In genomic region chr1:155309423-155310021, GRCh38 we compare ENCODE assay signal across 1 cellular context.
TF ChIP-seq lines count a peak whose summit lies in the region.

No MANE protein-coding gene starts in this region.

TF ChIP-seq in K562, 482 proteins besides CTCF, POLR2A, EP300 and RAD21:
- TF ChIP-seq TAF1 (IDR thresholded peaks at IDR 0.05; ENCODE audit: control insufficient read depth, extremely low read depth, insufficient read depth, low read length, severe bottlenecking) (peak; percentile 9), SMC3 (conservative IDR thresholded peaks at IDR 0.05; ENCODE audit: insufficient read depth, low read depth, low read length) (0 out of 2 replicates have a peak, but pooled peaks have one; percentile 5), SIN3A (IDR thresholded peaks at IDR 0.05; ENCODE audit: borderline replicate concordance in 2 of 2, control insufficient read depth in 1 of 2, low read depth in 2 of 2, low read length in 2 of 2) (0 out of 4 replicates have a peak, but pooled peaks of 1 of the 2 experiments have one; percentile 6), YY1 (IDR thresholded peaks at IDR 0.05; ENCODE audit: borderline replicate concordance in 1 of 3, control insufficient read depth in 1 of 3, extremely low read depth in 1 of 3, insufficient read depth in 3 of 3, insufficient read length in 1 of 3, insufficient replicate concordance in 2 of 3, low read depth in 1 of 3, low read length in 2 of 3) (peak in 1 of 3 experiments; percentile 79), ZEB2 (IDR thresholded peaks at IDR 0.05) (no peak), HMBOX1 (IDR thresholded peaks at IDR 0.05) (peak; percentile 50; the same call in 1 of the 2 replicates), POLR2G (IDR thresholded peaks at IDR 0.05; ENCODE audit: low read depth, low read length) (peak; percentile 43), ZNF175 (CRISPR knock-in tag; IDR thresholded peaks at IDR 0.05; ENCODE audit: low read depth) (no peak), NFIC (IDR thresholded peaks at IDR 0.05) (peak; percentile 54), SETDB1 (IDR thresholded peaks at IDR 0.05; ENCODE audit: low read length) (no peak), EGR1 (conservative IDR thresholded peaks at IDR 0.05) (peak; percentile 63), ZNF197 (CRISPR knock-in tag; IDR thresholded peaks at IDR 0.05; ENCODE audit: low read depth) (no peak), SAP30 (IDR thresholded peaks at IDR 0.05; ENCODE audit: borderline replicate concordance, insufficient read depth, low read depth, low read length, poor library complexity, severe bottlenecking) (peak; percentile 3), POLR2AphosphoS5 (IDR thresholded peaks at IDR 0.05; ENCODE audit: control insufficient read depth, insufficient read depth, low read depth, low read length) (peak; percentile 38), KLF1 (tag; IDR thresholded peaks at IDR 0.05) (peak; percentile 85), ZNF764 (CRISPR knock-in tag; IDR thresholded peaks at IDR 0.05; ENCODE audit: low read depth) (no peak), CHD1 (IDR thresholded peaks at IDR 0.05; ENCODE audit: low read length) (peak; percentile 77), TEAD4 (IDR thresholded peaks at IDR 0.05; ENCODE audit: low read length) (peak; percentile 73), TEAD4 (CRISPR knock-in tag; IDR thresholded peaks at IDR 0.05; ENCODE audit: borderline replicate concordance) (no peak), ELF4 (CRISPR knock-in tag; IDR thresholded peaks at IDR 0.05) (no peak), MCM2 (IDR thresholded peaks at IDR 0.05; ENCODE audit: low read depth) (no peak), ZC3H4 (CRISPR knock-in tag; IDR thresholded peaks at IDR 0.05; ENCODE audit: borderline replicate concordance) (no peak)
- TF ChIP-seq, protein P1, sequence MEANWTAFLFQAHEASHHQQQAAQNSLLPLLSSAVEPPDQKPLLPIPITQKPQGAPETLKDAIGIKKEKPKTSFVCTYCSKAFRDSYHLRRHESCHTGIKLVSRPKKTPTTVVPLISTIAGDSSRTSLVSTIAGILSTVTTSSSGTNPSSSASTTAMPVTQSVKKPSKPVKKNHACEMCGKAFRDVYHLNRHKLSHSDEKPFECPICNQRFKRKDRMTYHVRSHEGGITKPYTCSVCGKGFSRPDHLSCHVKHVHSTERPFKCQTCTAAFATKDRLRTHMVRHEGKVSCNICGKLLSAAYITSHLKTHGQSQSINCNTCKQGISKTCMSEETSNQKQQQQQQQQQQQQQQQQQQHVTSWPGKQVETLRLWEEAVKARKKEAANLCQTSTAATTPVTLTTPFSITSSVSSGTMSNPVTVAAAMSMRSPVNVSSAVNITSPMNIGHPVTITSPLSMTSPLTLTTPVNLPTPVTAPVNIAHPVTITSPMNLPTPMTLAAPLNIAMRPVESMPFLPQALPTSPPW (CRISPR knock-in tag; IDR thresholded peaks at IDR 0.05) = peak; percentile 63
